Comparison of ENCODE assay signal across 8 cellular contexts in genomic region chr1:21176589-21177555, GRCh38. TPM values are rescaled to one million over a fixed set of nuclear protein-coding genes. Genes with fewer than 3 reads are reported as not detected.
DNase-seq lines count a peak whose midpoint lies in the region; ATAC-seq and TF ChIP-seq lines count a peak whose summit lies in the region.

Gene EIF4G3, minus strand, starts transcription at chr1:21176897. Its CDS starts 174,155 bp downstream, at chr1:21002742.

- H3K4me1 ChIP-seq in left lung: peaks cover 4 to 25% of the 10 kb centered on the region in 2 donors

- H3K27me3 Mint-ChIP-seq in CD14-positive monocyte (ENCODE audit: low read depth in 3 of 3): peaks cover 0 to 5% (median 2%) of the 10 kb centered on the region in 3 donors

- H3K4me3 ChIP-seq in left lung: peak within 1 kb of the TSS; percentile 75 to 82

- H3K27ac ChIP-seq in left lung: peak within 1 kb of the TSS; percentile 88 to 99

- intact Hi-C loops in CD14-positive monocyte (cut with micrococcal nuclease): loop anchor here in 1 of 2 donors (5.0 kb wide), 1 partner anchor 155 kb away; no protein-coding TSS in a partner anchor
- intact Hi-C loops in left lung (cut with DNase I): no loop called here

- no peak for TF ChIP-seq CTCF in CD14-positive monocyte (IDR thresholded peaks at IDR 0.05)
- no peak for TF ChIP-seq CTCF in left lung (IDR thresholded peaks at IDR 0.05)

- peak within 1 kb of the TSS; percentile 91 to 99 (median 97) for H3K27ac Mint-ChIP-seq in CD14-positive monocyte

- no peaks in the 10 kb centered on the region for H3K27me3 ChIP-seq in left lung

- H3K9me3 ChIP-seq in left lung: no peaks in the 10 kb centered on the region

- H3K4me1 Mint-ChIP-seq in CD14-positive monocyte: peaks cover 20% of the 10 kb centered on the region

- ATAC-seq in GM19397 (IDR thresholded peaks at IDR 0.05; ENCODE audit: unreplicated experiment) (peak; percentile 87), HG03571 (IDR thresholded peaks at IDR 0.05; ENCODE audit: unreplicated experiment) (peak; percentile 84), left lung (peak; percentile 98)

- no peaks in the 10 kb centered on the region for H3K36me3 ChIP-seq in left lung

- peaks cover 15 to 18% of the 10 kb centered on the region in 2 donors for H3K36me3 Mint-ChIP-seq in CD14-positive monocyte

- H3K9me3 Mint-ChIP-seq in CD14-positive monocyte: no peaks in the 10 kb centered on the region

- DNase-seq in CD14-positive monocyte (ENCODE audit: low spot score) (peak; percentile 98), NCI-H82 (lab: John Stamatoyannopoulos, UW) (peak; percentile 99), dermis blood vessel endothelial cell (peak; percentile 98), left lung (peak; percentile 98)
- DNase-seq in activated CD4-positive, alpha-beta T cell treated with anti-CD3 and anti-CD28 coated beads, Interleukin-2, amount 50 U/mL, for 48 hours: peak; percentile 100
- DNase-seq in stimulated activated CD4-positive, alpha-beta T cell treated with anti-CD3 and anti-CD28 coated beads, Interleukin-2, amount 100 ng/mL, for 48 hours: peak; percentile 100

- peak within 1 kb of the TSS; percentile 88 to 92 for H3K4me3 Mint-ChIP-seq in CD14-positive monocyte

RNA-seq across cellular contexts. Expression of gene EIF4G3, which starts in this region (rescaled TPM):
- polyA plus RNA-seq in CD14-positive monocyte: 1 to 10 TPM; 5.1 to 5.8 TPM
- total RNA-seq in dermis blood vessel endothelial cell (39.8 and 60.8 TPM in 2 replicates), left lung (10 to 100 TPM; 54.6 to 56.8 TPM)

Comparison
In these comparisons a context has a peak if more than half of its experiments do, and no peak if none do; other contexts are left out.
1. Peak in every context shown above with its lines: DNase-seq, ATAC-seq, H3K4me3 ChIP-seq and H3K27ac ChIP-seq.